In the genomic region with DNA sequence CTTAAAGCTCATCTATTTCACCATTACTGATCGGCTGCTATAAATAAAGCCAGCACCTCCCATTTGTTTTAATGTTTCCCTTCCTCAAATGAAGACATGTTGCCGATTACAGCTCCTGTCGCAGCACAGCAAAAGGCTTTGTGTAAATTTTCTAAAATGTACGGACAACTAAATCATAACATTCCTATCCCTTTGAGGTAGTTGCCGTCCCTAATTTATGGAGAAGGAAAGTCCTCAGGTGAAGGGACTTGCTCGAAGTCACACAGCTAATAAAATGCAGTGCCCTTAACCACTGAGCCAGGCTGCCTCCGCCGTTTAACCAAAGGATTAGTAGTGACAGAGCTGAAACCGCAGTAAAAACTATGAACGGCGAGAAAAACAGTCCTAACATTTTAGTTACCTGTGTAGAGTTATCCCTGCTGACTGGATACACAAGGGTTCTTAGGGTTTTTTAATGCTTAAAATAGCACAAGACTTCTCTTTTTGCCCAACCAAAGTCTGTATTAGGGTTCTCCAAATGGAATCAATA, we compare ENCODE assay signal across 8 cellular contexts. TPM values are rescaled to one million over a fixed set of nuclear protein-coding genes. Genes with fewer than 3 reads are reported as not detected.
A peak's percentile ranks its signal among the peaks of the same experiment; 100 is the strongest.
DNase-seq lines count a peak whose midpoint lies in the region; ATAC-seq and TF ChIP-seq lines count a peak whose summit lies in the region.

No MANE protein-coding gene starts in this region.

- no peaks in the 10 kb centered on the region for H3K27me3 ChIP-seq in A673 (replicated peaks; ENCODE audit: insufficient read depth, low read depth, low read length, poor library complexity)

- intact Hi-C loops in A673 (cut with micrococcal nuclease; ENCODE audit: unreplicated experiment) = loop anchor here (1.0 kb wide), 1 partner anchor 59 kb away; no protein-coding TSS in a partner anchor

- no peaks in the 10 kb centered on the region for H3K9me3 Mint-ChIP-seq in activated naive CD4-positive, alpha-beta T cell treated with anti-CD3 and anti-CD28 coated beads, Interleukin-2, amount 10 ng/mL, durations not matched to agents 7 days and 5 days

- TF ChIP-seq CTCF in A673 (conservative IDR thresholded peaks at IDR 0.05; ENCODE audit: low read depth, low read length) (no peak), HEK293 (tag by site-specific recombination; IDR thresholded peaks at IDR 0.05) (no peak)

- H3K9me3 ChIP-seq in A673 (ENCODE audit: low read depth, low read length, poor library complexity, severe bottlenecking) = no peaks in the 10 kb centered on the region
- no peaks in the 10 kb centered on the region for H3K9me3 ChIP-seq in HEK293 (ENCODE audit: control insufficient read depth, insufficient read depth, low read depth, low read length)

- peaks cover 10% of the 10 kb centered on the region for H3K4me1 Mint-ChIP-seq in activated naive CD4-positive, alpha-beta T cell treated with anti-CD3 and anti-CD28 coated beads, Interleukin-2, amount 10 ng/mL, durations not matched to agents 7 days and 5 days

- H3K36me3 ChIP-seq in A673 (ENCODE audit: insufficient read depth, low read length, poor library complexity, severe bottlenecking) = no peaks in the 10 kb centered on the region
- peaks cover 5 to 26% of the 10 kb centered on the region in 2 experiments; a peak in 2 of 3 replicates for H3K36me3 ChIP-seq in HEK293 (ENCODE audit: control insufficient read depth in 2 of 2, insufficient read depth in 1 of 2, low read length in 2 of 2)

- no TSS peak for BruUV-seq in A673 (replicated peaks; lab: Mats Ljungman, UMichigan)

- H3K4me3 ChIP-seq in A673 (ENCODE audit: low read depth, low read length, poor library complexity, severe bottlenecking) = peak overlapping the region; percentile 84
- peak overlapping the region; percentile 81 for H3K4me3 ChIP-seq in HEK293 (ENCODE audit: low read depth, low read length)

- peak overlapping the region; percentile 87 for H3K27ac Mint-ChIP-seq in activated naive CD4-positive, alpha-beta T cell treated with anti-CD3 and anti-CD28 coated beads, Interleukin-2, amount 10 ng/mL, durations not matched to agents 7 days and 5 days

- H3K27me3 Mint-ChIP-seq in activated naive CD4-positive, alpha-beta T cell treated with anti-CD3 and anti-CD28 coated beads, Interleukin-2, amount 10 ng/mL, durations not matched to agents 7 days and 5 days = peaks cover 10% of the 10 kb centered on the region

- H3K4me1 ChIP-seq in A673 (ENCODE audit: insufficient read depth, low read length, poor library complexity, severe bottlenecking) (no peaks in the 10 kb centered on the region), HEK293 (ENCODE audit: control insufficient read depth, insufficient read depth, low read length) (no peaks in the 10 kb centered on the region)

- H3K27ac ChIP-seq in A673 (ENCODE audit: low read depth, low read length, poor library complexity, severe bottlenecking) (peak overlapping the region; percentile 55), HEK293 (ENCODE audit: extremely low read depth, low read depth, low read length) (peak overlapping the region; percentile 61), temporal lobe (ENCODE audit: low read depth, low read length) (peak overlapping the region; percentile 86)

- H3K4me3 Mint-ChIP-seq in activated naive CD4-positive, alpha-beta T cell treated with anti-CD3 and anti-CD28 coated beads, Interleukin-2, amount 10 ng/mL, durations not matched to agents 7 days and 5 days = peak overlapping the region; percentile 81

- DNase-seq in A673 (ENCODE audit: low spot score) (peak; percentile 12), iris pigment epithelial cell (ENCODE audit: low read depth) (peak; percentile 10), NCI-H524 (lab: John Stamatoyannopoulos, UW) (no peak), activated gamma-delta T cell treated with Interleukin-2 at 50 U/mL for 16 hours (no peak)
- DNase-seq in activated naive CD4-positive, alpha-beta T cell treated with anti-CD3 and anti-CD28 coated beads, Interleukin-2, amount 10 ng/mL, durations not matched to agents 7 days and 5 days = peak; percentile 30

- POLR2A ChIA-PET in A673 (lab: Charles Lee; ENCODE audit: low non-redundant PET) = no interaction called here
- POLR2A ChIA-PET in HEK293 (lab: Yijun Ruan, JAX) = interaction anchor here (0.5 to 3.0 kb wide), 18 partner anchors 12 to 152 kb away, joined by 3 to 24 read pairs (median 4); partner anchors contain the start of genes CDA, DDOST and MUL1

- H3K36me3 Mint-ChIP-seq in activated naive CD4-positive, alpha-beta T cell treated with anti-CD3 and anti-CD28 coated beads, Interleukin-2, amount 10 ng/mL, durations not matched to agents 7 days and 5 days = no peaks in the 10 kb centered on the region

- ATAC-seq in HG03196 (IDR thresholded peaks at IDR 0.05; ENCODE audit: unreplicated experiment) = no peak

- CTCF ChIA-PET in A673 (lab: Charles Lee) = interaction anchor here (1.4 to 2.7 kb wide), 2 partner anchors 26 to 59 kb away, joined by 4 to 26 read pairs; partner anchors contain the start of gene DDOST
- CTCF ChIA-PET in HEK293 (lab: Yijun Ruan, JAX) = interaction anchor here (0.6 to 6.9 kb wide), 30 partner anchors 8 to 421 kb away, joined by 3 to 105 read pairs (median 4); partner anchors contain the start of gene DDOST
- CTCF ChIA-PET in activated naive CD4-positive, alpha-beta T cell treated with anti-CD3 and anti-CD28 coated beads, Interleukin-2, amount 10 ng/mL, durations not matched to agents 7 days and 5 days (lab: Charles Lee) = interaction anchor here (0.6 to 2.2 kb wide), 12 partner anchors 9 to 421 kb away, joined by 3 to 12 read pairs (median 4); partner anchors contain the start of gene DDOST

TF ChIP-seq in HEK293, 187 proteins besides CTCF, POLR2A, EP300 and RAD21:
- TF ChIP-seq ZNF335 (tag by site-specific recombination; conservative IDR thresholded peaks at IDR 0.05) (peak; percentile 88), SP3 (tag by site-specific recombination; IDR thresholded peaks at IDR 0.05) (0 out of 2 replicates have a peak, but pooled peaks have one; percentile 14), ZNF626 (tag by site-specific recombination; IDR thresholded peaks at IDR 0.05) (no peak), ZNF10 (tag by site-specific recombination; IDR thresholded peaks at IDR 0.05) (peak; percentile 75)

RNA-seq across cellular contexts. Expression of gene PINK1, which starts 0.9 kb away (rescaled TPM):
- total RNA-seq in A673 (2021) (7.2 and 13.3 TPM in 2 replicates), temporal lobe (74.3 TPM)

RNA-seq across cellular contexts. Expression of gene DDOST, which starts 27.0 kb away (rescaled TPM):
- total RNA-seq in A673 (2021) (230 and 238 TPM in 2 replicates), temporal lobe (81.4 TPM)

RNA-seq across cellular contexts. Expression of gene CDA, which starts 45.2 kb away (rescaled TPM):
- total RNA-seq in A673 (2021) (not detected in 2 replicates), temporal lobe (not detected)

Comparison
In these comparisons a context has a peak if more than half of its experiments do, and no peak if none do; other contexts are left out.
1. DNase-seq: peak in A673 (single experiment), activated naive CD4-positive, alpha-beta T cell treated with anti-CD3 and anti-CD28 coated beads, Interleukin-2, amount 10 ng/mL, durations not matched to agents 7 days and 5 days (single experiment) and iris pigment epithelial cell (single experiment); none in NCI-H524 (0 of 2) and activated gamma-delta T cell treated with Interleukin-2 at 50 U/mL for 16 hours (single experiment).
2. Peak in every context shown above with its lines, with median percentiles within 50 percentile points of each other: H3K27ac ChIP-seq.